8 cellular contexts compared by ENCODE assay signal in genomic region chr18:50374753-50375391, GRCh38.
DNase-seq lines count a peak whose midpoint lies in the region; ATAC-seq and TF ChIP-seq lines count a peak whose summit lies in the region.

SKA1 (plus strand) TSS chr18:50375046; CDS start chr18:50375831, 785 bp downstream.

- peak within 1 kb of the TSS; percentile 69 for H3K4me3 ChIP-seq in AG09309 (ENCODE audit: control insufficient read depth, low read depth, low read length)

- DNase-seq in AG09309 (ENCODE audit: low read depth) (peak; percentile 50), NCI-H446 (lab: John Stamatoyannopoulos, UW) (peak; percentile 83 to 94), cerebellar cortex (ENCODE audit: low spot score) (peak; percentile 93), iris pigment epithelial cell (ENCODE audit: low read depth) (peak; percentile 92)
- peak; percentile 83 for DNase-seq in activated CD4-positive, CD25-positive, alpha-beta regulatory T cell treated with anti-CD3 and anti-CD28 coated beads, Interleukin-2, amount 50 U/mL, for 16 hours (ENCODE audit: low read depth, low spot score)
- peak; percentile 87 to 89 for DNase-seq in stimulated activated CD4-positive, alpha-beta T cell treated with anti-CD3 and anti-CD28 coated beads, Interleukin-12 subunit alpha, Interleukin-12 subunit beta, amount 100 ng/mL, for 24 hours (ENCODE audit: low read depth in 2 of 2)

- peak; percentile 94 for ATAC-seq in GM19025 (IDR thresholded peaks at IDR 0.05; ENCODE audit: low read depth, unreplicated experiment)
- peak; percentile 94 for ATAC-seq in HG03342 (IDR thresholded peaks at IDR 0.05; ENCODE audit: unreplicated experiment)

- no peak for TF ChIP-seq CTCF in AG09309 (IDR thresholded peaks at IDR 0.05; ENCODE audit: control insufficient read depth, insufficient read depth, low read depth, low read length, missing control alignments)

Comparison
In these comparisons a context has a peak if more than half of its experiments do, and no peak if none do; other contexts are left out.
1. Peak in every context shown above with its lines: DNase-seq, ATAC-seq and H3K4me3 ChIP-seq.